In the genomic region with DNA sequence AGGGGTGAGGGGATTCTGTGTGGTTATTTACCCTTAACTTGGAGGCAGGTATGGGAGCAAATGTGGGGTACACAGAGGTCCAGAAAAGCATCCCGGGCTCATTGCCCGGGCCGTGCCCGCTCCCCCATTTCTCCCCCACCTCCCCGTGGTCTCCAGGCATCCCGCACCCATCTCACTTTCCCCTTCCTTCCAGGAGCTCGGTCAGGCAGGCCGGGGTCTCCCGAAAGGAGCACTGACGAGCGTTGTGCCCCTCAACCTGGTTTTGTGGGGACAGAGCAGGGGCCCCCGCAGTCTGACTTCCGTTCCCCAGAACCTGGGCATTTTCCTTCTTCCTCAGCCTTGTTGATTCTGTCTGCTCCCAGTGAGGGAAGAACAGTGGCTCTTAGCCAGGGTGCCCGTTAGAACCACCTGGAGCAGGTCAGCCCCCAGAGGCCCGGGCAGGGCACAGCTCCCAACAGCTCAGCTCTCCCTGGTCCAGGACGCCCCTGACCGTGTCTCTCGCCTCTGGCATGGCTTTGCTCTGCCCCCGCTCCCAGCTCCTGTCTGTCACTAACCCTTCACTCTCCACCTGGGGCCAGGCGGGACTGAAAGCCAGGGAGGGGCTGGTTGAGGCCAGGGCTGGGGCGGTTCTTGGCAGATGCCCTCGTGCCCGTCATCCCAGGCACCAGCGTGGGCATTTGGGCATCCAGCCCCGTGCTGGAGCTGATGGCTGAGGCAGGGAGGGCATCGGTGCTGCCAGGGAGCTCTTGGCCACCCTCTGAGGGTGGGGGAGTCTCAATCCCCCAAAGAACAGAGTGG, we compare ENCODE assay signal across 11 cellular contexts. TPM values are rescaled to one million over a fixed set of nuclear protein-coding genes. Genes with fewer than 3 reads are reported as not detected.
DNase-seq lines count a peak whose midpoint lies in the region; ATAC-seq and TF ChIP-seq lines count a peak whose summit lies in the region.
"Had no signal": no experiment of that assay in that cellular context is flagged by ENCODE, and none has a peak within 500 bp of the region (broad histone marks: within the 10 kb centered on the region; RNA-seq: fewer than 3 reads in every experiment).

No MANE protein-coding gene starts in this region.

- H4K8ac ChIP-seq in trophoblast cell (ENCODE audit: low read depth, low read length), result no peak overlapping the region

- no peaks in the 10 kb centered on the region for H3K9me3 ChIP-seq in trophoblast cell (ENCODE audit: insufficient read depth, low read depth, low read length)

- H3K23ac ChIP-seq in trophoblast cell (ENCODE audit: low read length), result no peak overlapping the region

- H3K4me3 ChIP-seq in trophoblast cell (ENCODE audit: low read depth, low read length), result no peak overlapping the region

- H2AK5ac ChIP-seq in trophoblast cell (ENCODE audit: low read length), result no peak overlapping the region

- H3K36me3 ChIP-seq in trophoblast cell (ENCODE audit: control insufficient read depth in 1 of 2, insufficient read depth in 2 of 2, low read length in 2 of 2), result peaks cover 55% of the 10 kb centered on the region in 2 experiments

- H3K9me3 Mint-ChIP-seq in CD14-positive monocyte (peaks cover 0 to 2% (median 0%) of the 10 kb centered on the region in 7 donors), chondrocyte (ENCODE audit: low read depth) (no peaks in the 10 kb centered on the region)
- H3K9me3 Mint-ChIP-seq in activated CD4-positive, alpha-beta memory T cell treated with anti-CD3 and anti-CD28 coated beads for 36 hours, result no peaks in the 10 kb centered on the region
- H3K9me3 Mint-ChIP-seq: CD8-positive, alpha-beta memory T cell had no signal

- H3K79me2 ChIP-seq in trophoblast cell (ENCODE audit: control insufficient read depth, insufficient read depth, low read length, poor library complexity), result peaks cover 2% of the 10 kb centered on the region

- no peak overlapping the region for H4K12ac ChIP-seq in trophoblast cell (ENCODE audit: low read depth, low read length)

- no peak overlapping the region for H2BK120ac ChIP-seq in trophoblast cell (ENCODE audit: insufficient read depth, low read length, poor library complexity)

- peaks cover 50% of the 10 kb centered on the region for H3K4me1 Mint-ChIP-seq in CD14-positive monocyte
- peaks cover 18% of the 10 kb centered on the region for H3K4me1 Mint-ChIP-seq in activated CD4-positive, alpha-beta memory T cell treated with anti-CD3 and anti-CD28 coated beads for 36 hours (ENCODE audit: low read depth)
- no peaks in the 10 kb centered on the region for H3K4me1 Mint-ChIP-seq in chondrocyte (ENCODE audit: low read depth)

- H3K27me3 ChIP-seq in trophoblast cell (ENCODE audit: insufficient read depth, low read length), result no peaks in the 10 kb centered on the region

- CTCF ChIA-PET in activated CD4-positive, alpha-beta memory T cell treated with anti-CD3 and anti-CD28 coated beads for 36 hours (lab: Charles Lee), result no interaction called here

- H3K9ac ChIP-seq in trophoblast cell (ENCODE audit: low read length), result no peak overlapping the region

- peak; percentile 69 for ATAC-seq in Right ventricle myocardium superior (ENCODE audit: poor library complexity)

- no peak overlapping the region for H3K27ac ChIP-seq in trophoblast cell (ENCODE audit: low read depth, low read length)

- H4K91ac ChIP-seq in trophoblast cell (ENCODE audit: low read depth, low read length), result peak overlapping the region; percentile 53

- H3K4me3 Mint-ChIP-seq in CD14-positive monocyte, result peak overlapping the region; percentile 73 to 81
- peak overlapping the region; percentile 5 for H3K4me3 Mint-ChIP-seq in activated CD4-positive, alpha-beta memory T cell treated with anti-CD3 and anti-CD28 coated beads for 36 hours
- no peak overlapping the region for H3K4me3 Mint-ChIP-seq in chondrocyte (ENCODE audit: unreplicated experiment)

- no peak overlapping the region for H2AFZ ChIP-seq in trophoblast cell (ENCODE audit: insufficient read depth, low read length, poor library complexity)

- H3K36me3 Mint-ChIP-seq in CD14-positive monocyte (peaks cover 41 to 83% of the 10 kb centered on the region in 2 donors), chondrocyte (ENCODE audit: low read depth) (peaks cover 11% of the 10 kb centered on the region)
- H3K36me3 Mint-ChIP-seq in activated CD4-positive, alpha-beta memory T cell treated with anti-CD3 and anti-CD28 coated beads for 36 hours, result peaks cover 10% of the 10 kb centered on the region

- H2BK12ac ChIP-seq in trophoblast cell (ENCODE audit: low read length), result no peak overlapping the region

- H3K27ac Mint-ChIP-seq in CD14-positive monocyte (peak overlapping the region; percentile 90 to 98 (median 95)), chondrocyte (ENCODE audit: unreplicated experiment) (no peak overlapping the region)
- H3K27ac Mint-ChIP-seq in activated CD4-positive, alpha-beta memory T cell treated with anti-CD3 and anti-CD28 coated beads for 36 hours, result no peak overlapping the region

- intact Hi-C loops in CD14-positive monocyte (cut with micrococcal nuclease), result loop anchor here in 1 of 2 donors (2.0 to 5.0 kb wide), 2 partner anchors 16 to 59 kb away; partner anchors contain the start of gene MGRN1
- intact Hi-C loops in activated CD4-positive, alpha-beta memory T cell treated with anti-CD3 and anti-CD28 coated beads for 36 hours (cut with micrococcal nuclease), result no loop called here
- intact Hi-C loops in Right ventricle myocardium superior (cut with DNase I), result no loop called here

- POLR2A ChIA-PET in activated CD4-positive, alpha-beta memory T cell treated with anti-CD3 and anti-CD28 coated beads for 36 hours (lab: Charles Lee), result interaction anchor here (0.5 kb wide), 1 partner anchor 273 kb away, joined by 6 read pairs; no protein-coding TSS in a partner anchor

- H3K14ac ChIP-seq in trophoblast cell (ENCODE audit: low read length), result no peak overlapping the region

- peaks cover 23 to 26% of the 10 kb centered on the region in 2 experiments for H3K4me1 ChIP-seq in trophoblast cell (ENCODE audit: control insufficient read depth in 1 of 2, insufficient read depth in 2 of 2, low read length in 2 of 2)

- H2BK5ac ChIP-seq in trophoblast cell (ENCODE audit: low read depth, low read length, poor library complexity), result no peak overlapping the region

- no peak for DNase-seq in CD14-positive monocyte (ENCODE audit: low spot score)
- DNase-seq in activated CD4-positive, alpha-beta memory T cell treated with anti-CD3 and anti-CD28 coated beads for 36 hours, result no peak
- DNase-seq in Right ventricle myocardium superior, result peak; percentile 85
- no peak for DNase-seq in trophoblast cell
- DNase-seq in NCI-H128 (lab: John Stamatoyannopoulos, UW; ENCODE audit: unreplicated experiment), result no peak
- no peak for DNase-seq in chondrocyte (ENCODE audit: low spot score)
- DNase-seq in SHP77 treated with DMSO at 0.1 percent for 48 hours (lab: John Stamatoyannopoulos, UW), result no peak
- DNase-seq in NCI-H82 treated with DMSO at 0.1 percent for 48 hours (lab: John Stamatoyannopoulos, UW; ENCODE audit: unreplicated experiment), result no peak
- DNase-seq: NCI-H146; stimulated activated naive CD4-positive, alpha-beta T cell treated with Interleukin-2 at 50 U/mL for 16 hours had no signal

- TF ChIP-seq CTCF in CD14-positive monocyte (IDR thresholded peaks at IDR 0.05) (no peak), chondrocyte (IDR thresholded peaks at IDR 0.05) (no peak)

- H3K79me1 ChIP-seq in trophoblast cell (ENCODE audit: low read length), result peaks cover 10% of the 10 kb centered on the region

- no peak overlapping the region for H3K4ac ChIP-seq in trophoblast cell (ENCODE audit: low read depth, low read length)

- H3K18ac ChIP-seq in trophoblast cell (ENCODE audit: low read length), result no peak overlapping the region

- no CpG with 5 or more reads among the region's 26 CpGs for WGBS in trophoblast cell (ENCODE audit: extremely low coverage, insufficient coverage, insufficient read length)

- H3K4me2 ChIP-seq in trophoblast cell (ENCODE audit: low read length), result no peak overlapping the region

- no peaks in the 10 kb centered on the region for H3K27me3 Mint-ChIP-seq in CD14-positive monocyte (ENCODE audit: low read depth in 3 of 3)
- no peaks in the 10 kb centered on the region for H3K27me3 Mint-ChIP-seq in activated CD4-positive, alpha-beta memory T cell treated with anti-CD3 and anti-CD28 coated beads for 36 hours
- H3K27me3 Mint-ChIP-seq in chondrocyte (ENCODE audit: low read depth), result no peaks in the 10 kb centered on the region

RNA-seq across cellular contexts. Expression of gene NUDT16L1, which starts 12.5 kb away (rescaled TPM):
- polyA plus RNA-seq in CD14-positive monocyte, result 10 to 100 TPM; 41.1 to 62.7 TPM
- 10 to 100 TPM; 22.2 to 23.6 TPM for total RNA-seq in activated CD4-positive, alpha-beta memory T cell treated with anti-CD3 and anti-CD28 coated beads for 36 hours
- total RNA-seq in Right ventricle myocardium superior (52.8 TPM), chondrocyte (20.4 to 27.4 TPM (median 22.9 TPM) in 3 replicates)
- 21.1 and 21.4 TPM in 2 replicates for polyA plus RNA-seq in trophoblast cell (2013)

RNA-seq across cellular contexts. Expression of gene ANKS3, which starts 53.2 kb away (rescaled TPM):
- under 1 TPM; 0.59 to 0.95 TPM for polyA plus RNA-seq in CD14-positive monocyte
- 10 to 100 TPM; 11.7 to 13.3 TPM for total RNA-seq in activated CD4-positive, alpha-beta memory T cell treated with anti-CD3 and anti-CD28 coated beads for 36 hours
- total RNA-seq in Right ventricle myocardium superior (9.1 TPM), chondrocyte (21.8 to 30.6 TPM (median 24.9 TPM) in 3 replicates)
- polyA plus RNA-seq in trophoblast cell (2013), result 6.5 and 6.6 TPM in 2 replicates

RNA-seq across cellular contexts. Expression of gene DNAAF8, which starts 53.5 kb away (rescaled TPM):
- under 1 TPM in 1 of 2 donors, not detected in 1; 0.36 TPM for polyA plus RNA-seq in CD14-positive monocyte
- total RNA-seq in activated CD4-positive, alpha-beta memory T cell treated with anti-CD3 and anti-CD28 coated beads for 36 hours, result under 1 TPM in 1 of 2 experiments, not detected in 1; 0.31 TPM
- 1.2 TPM for total RNA-seq in Right ventricle myocardium superior
- 0.42 and 0.55 TPM in 2 replicates for polyA plus RNA-seq in trophoblast cell (2013)
- 2.0 to 2.6 TPM (median 2.2 TPM) in 3 replicates for total RNA-seq in chondrocyte

RNA-seq across cellular contexts. Expression of gene MGRN1, which starts 56.2 kb away (rescaled TPM):
- 1 to 10 TPM; 3.7 to 4.7 TPM for polyA plus RNA-seq in CD14-positive monocyte
- 10 to 100 TPM; 72.7 to 73.2 TPM for total RNA-seq in activated CD4-positive, alpha-beta memory T cell treated with anti-CD3 and anti-CD28 coated beads for 36 hours
- total RNA-seq in Right ventricle myocardium superior, result 27.9 TPM
- 52.1 and 52.4 TPM in 2 replicates for polyA plus RNA-seq in trophoblast cell (2013)
- total RNA-seq in chondrocyte, result 81.9 to 88.4 TPM (median 83.4 TPM) in 3 replicates

Comparison
In these comparisons a context has a peak if more than half of its experiments do, and no peak if none do; other contexts are left out.
1. H3K27ac Mint-ChIP-seq: peak in CD14-positive monocyte (7 of 7); none in activated CD4-positive, alpha-beta memory T cell treated with anti-CD3 and anti-CD28 coated beads for 36 hours (single experiment) and chondrocyte (single experiment).